ENCODE assay signal across 10 cellular contexts in genomic region chr16:31528726-31529397, GRCh38. TPM values are rescaled to one million over a fixed set of nuclear protein-coding genes. Genes with fewer than 3 reads are reported as not detected.
DNase-seq lines count a peak whose midpoint lies in the region; ATAC-seq, FAIRE-seq and TF ChIP-seq lines count a peak whose summit lies in the region.
"Had no signal": no experiment of that assay in that cellular context is flagged by ENCODE, and none has a peak within 500 bp of the region (broad histone marks: within the 10 kb centered on the region; RNA-seq: fewer than 3 reads in every experiment).

No MANE protein-coding gene starts in this region.

- no peaks in the 10 kb centered on the region for H3K36me3 ChIP-seq in GM23338 (ENCODE audit: insufficient read depth)
- no peaks in the 10 kb centered on the region for H3K36me3 ChIP-seq in adipocyte (ENCODE audit: control insufficient read depth, insufficient read depth, low read length, severe bottlenecking)
- no peaks in the 10 kb centered on the region for H3K36me3 ChIP-seq in kidney (ENCODE audit: control insufficient read depth in 1 of 2, insufficient read depth in 2 of 2, low read length in 2 of 2)

- peak overlapping the region; percentile 97 for H2AFZ ChIP-seq in GM23338

- H3F3A ChIP-seq in GM23338 (replicated peaks; ENCODE audit: low read depth) = peaks cover 3% of the 10 kb centered on the region; the same call in 1 of the 2 replicates

- no peaks in the 10 kb centered on the region for H3K36me3 Mint-ChIP-seq in GM23338 (ENCODE audit: low read depth)
- no peaks in the 10 kb centered on the region for H3K36me3 Mint-ChIP-seq in stimulated activated naive B cell treated with anti-CD40 and anti-IgM and Interleukin-4, amounts not matched to agents 10 μg/mL and 1 μg/mL and 100 μg/mL, for 72 hours
- no peaks in the 10 kb centered on the region for H3K36me3 Mint-ChIP-seq in natural killer cell treated with Interleukin-12 subunit alpha and Interleukin-12 subunit beta and Interleukin-15 and Interleukin-18, amount 100 ng/mL, for 72 hours
- H3K36me3 Mint-ChIP-seq: activated naive CD4-positive, alpha-beta T cell treated with anti-CD3 and anti-CD28 coated beads, Interleukin-2, amount 50 U/mL, for 72 hours had no signal

- H3K27me3 Mint-ChIP-seq in GM23338 (ENCODE audit: insufficient read depth, low read depth, poor library complexity) = peaks cover 32% of the 10 kb centered on the region
- peaks cover 22 to 25% of the 10 kb centered on the region in 2 donors for H3K27me3 Mint-ChIP-seq in stimulated activated naive B cell treated with anti-CD40 and anti-IgM and Interleukin-4, amounts not matched to agents 10 μg/mL and 1 μg/mL and 100 μg/mL, for 72 hours
- peaks cover 10 to 17% of the 10 kb centered on the region in 2 donors for H3K27me3 Mint-ChIP-seq in natural killer cell treated with Interleukin-12 subunit alpha and Interleukin-12 subunit beta and Interleukin-15 and Interleukin-18, amount 100 ng/mL, for 72 hours

- H3K4me3 Mint-ChIP-seq in GM23338 = peak overlapping the region; percentile 83
- peak overlapping the region; percentile 37 to 56 for H3K4me3 Mint-ChIP-seq in stimulated activated naive B cell treated with anti-CD40 and anti-IgM and Interleukin-4, amounts not matched to agents 10 μg/mL and 1 μg/mL and 100 μg/mL, for 72 hours
- H3K4me3 Mint-ChIP-seq in natural killer cell treated with Interleukin-12 subunit alpha and Interleukin-12 subunit beta and Interleukin-15 and Interleukin-18, amount 100 ng/mL, for 72 hours = no peak overlapping the region

- no peak overlapping the region for H3K9ac ChIP-seq in adipocyte (ENCODE audit: low read length)
- peak overlapping the region in 1 of 2 donors; percentile 40 for H3K9ac ChIP-seq in kidney (ENCODE audit: low read length in 2 of 2)

- H3K9me3 ChIP-seq in adipocyte (ENCODE audit: control insufficient read depth, low read length) (no peaks in the 10 kb centered on the region), kidney (ENCODE audit: control insufficient read depth in 1 of 2, low read length in 2 of 2) (no peaks in the 10 kb centered on the region)

- TF ChIP-seq CTCF in GM23338 (conservative IDR thresholded peaks at IDR 0.05; ENCODE audit: low read depth in 2 of 2) (no peak), kidney (IDR thresholded peaks at IDR 0.05; ENCODE audit: borderline replicate concordance, extremely low read depth, insufficient read depth) (no peak)

- H3K27ac Mint-ChIP-seq in GM23338 = no peak overlapping the region
- no peak overlapping the region for H3K27ac Mint-ChIP-seq in stimulated activated naive B cell treated with anti-CD40 and anti-IgM and Interleukin-4, amounts not matched to agents 10 μg/mL and 1 μg/mL and 100 μg/mL, for 72 hours
- no peak overlapping the region for H3K27ac Mint-ChIP-seq in natural killer cell treated with Interleukin-12 subunit alpha and Interleukin-12 subunit beta and Interleukin-15 and Interleukin-18, amount 100 ng/mL, for 72 hours

- H4K20me1 ChIP-seq in GM23338 (replicated peaks; ENCODE audit: insufficient read depth) = no peaks in the 10 kb centered on the region

- peaks cover 28% of the 10 kb centered on the region for H3K4me1 Mint-ChIP-seq in GM23338
- H3K4me1 Mint-ChIP-seq in stimulated activated naive B cell treated with anti-CD40 and anti-IgM and Interleukin-4, amounts not matched to agents 10 μg/mL and 1 μg/mL and 100 μg/mL, for 72 hours = peaks cover 9 to 19% of the 10 kb centered on the region in 2 donors
- peaks cover 0 to 3% of the 10 kb centered on the region in 2 donors for H3K4me1 Mint-ChIP-seq in natural killer cell treated with Interleukin-12 subunit alpha and Interleukin-12 subunit beta and Interleukin-15 and Interleukin-18, amount 100 ng/mL, for 72 hours (ENCODE audit: low read depth in 2 of 2)

- peak overlapping the region; percentile 76 for H3K4me3 ChIP-seq in GM23338
- H3K4me3 ChIP-seq in adipocyte (ENCODE audit: low read length) = peak overlapping the region; percentile 54
- H3K4me3 ChIP-seq in kidney (ENCODE audit: low read length in 2 of 2) = peak overlapping the region; percentile 50 to 52

- H3K4me2 ChIP-seq in GM23338 = peak overlapping the region; percentile 85

- no peaks in the 10 kb centered on the region for H3K79me2 ChIP-seq in GM23338 (replicated peaks; ENCODE audit: insufficient read depth)

- no peak for FAIRE-seq in kidney (lab: Jason Lieb, UNC)

- intact Hi-C loops in kidney (cut with DNase I) = no loop called here

- peaks cover 66% of the 10 kb centered on the region for H3K27me3 ChIP-seq in GM23338 (ENCODE audit: insufficient read depth)
- peaks cover 27% of the 10 kb centered on the region for H3K27me3 ChIP-seq in adipocyte (replicated peaks; ENCODE audit: control insufficient read depth, insufficient read depth, low read length)

- H3K9me3 Mint-ChIP-seq in GM23338 = no peaks in the 10 kb centered on the region; the same call in 1 of the 3 replicates
- no peaks in the 10 kb centered on the region for H3K9me3 Mint-ChIP-seq in stimulated activated naive B cell treated with anti-CD40 and anti-IgM and Interleukin-4, amounts not matched to agents 10 μg/mL and 1 μg/mL and 100 μg/mL, for 72 hours
- no peaks in the 10 kb centered on the region for H3K9me3 Mint-ChIP-seq in natural killer cell treated with Interleukin-12 subunit alpha and Interleukin-12 subunit beta and Interleukin-15 and Interleukin-18, amount 100 ng/mL, for 72 hours
- H3K9me3 Mint-ChIP-seq: activated naive CD4-positive, alpha-beta T cell treated with anti-CD3 and anti-CD28 coated beads, Interleukin-2, amount 50 U/mL, for 72 hours had no signal

- H3K27ac ChIP-seq in GM23338 (ENCODE audit: low read depth) = no peak overlapping the region
- no peak overlapping the region for H3K27ac ChIP-seq in kidney (ENCODE audit: low read depth in 2 of 2, low read length in 2 of 2)

- DNase-seq in GM23338 (ENCODE audit: low spot score) (peak; percentile 70), adipocyte (ENCODE audit: low read depth) (peak; percentile 82), kidney (no peak)
- DNase-seq in stimulated activated naive B cell treated with anti-CD40 and anti-IgM and Interleukin-4, amounts not matched to agents 10 μg/mL and 1 μg/mL and 100 μg/mL, for 72 hours = no peak
- no peak for DNase-seq in natural killer cell treated with Interleukin-12 subunit alpha and Interleukin-12 subunit beta and Interleukin-15 and Interleukin-18, amount 100 ng/mL, for 72 hours (ENCODE audit: low spot score)
- DNase-seq: kidney glomerular epithelial cell, SIG-M5 had no signal

- peak; percentile 41 for ATAC-seq in GM23338
- ATAC-seq in stimulated activated naive B cell treated with anti-CD40 and anti-IgM and Interleukin-4, amounts not matched to agents 10 μg/mL and 1 μg/mL and 100 μg/mL, for 72 hours (replicated peaks) = peak in 1 of 2 donors; percentile 7
- ATAC-seq in natural killer cell treated with Interleukin-12 subunit alpha and Interleukin-12 subunit beta and Interleukin-15 and Interleukin-18, amount 100 ng/mL, for 72 hours = no peak
- no peak for ATAC-seq in HG03521 (IDR thresholded peaks at IDR 0.05; ENCODE audit: unreplicated experiment)
- ATAC-seq in HG03469 (IDR thresholded peaks at IDR 0.05; ENCODE audit: unreplicated experiment) = no peak

- H3K4me1 ChIP-seq in GM23338 (ENCODE audit: insufficient read depth) = peaks cover 18% of the 10 kb centered on the region
- no peaks in the 10 kb centered on the region for H3K4me1 ChIP-seq in adipocyte (ENCODE audit: control insufficient read depth, insufficient read depth, low read length)
- peaks cover 0 to 2% of the 10 kb centered on the region in 2 donors for H3K4me1 ChIP-seq in kidney (ENCODE audit: control insufficient read depth in 1 of 2, insufficient read depth in 1 of 2, low read depth in 1 of 2, low read length in 2 of 2)

- H3K9me2 ChIP-seq in GM23338 (ENCODE audit: insufficient read depth) = no peaks in the 10 kb centered on the region

TF ChIP-seq in GM23338, 12 proteins besides CTCF, POLR2A, EP300 and RAD21 (continues in another document):
- TF ChIP-seq JUNB (IDR thresholded peaks at IDR 0.05; ENCODE audit: unreplicated experiment) = no peak
- no peak for TF ChIP-seq CREB1 (CRISPR knock-in tag; IDR thresholded peaks at IDR 0.05; ENCODE audit: low read depth)

RNA-seq across cellular contexts. Expression of gene AHSP, which starts 1.2 kb away (rescaled TPM):
- not detected in 2 replicates for total RNA-seq in GM23338 (2014; rRNA removed; shearing (Covaris generic))
- polyA plus RNA-seq in GM23338 (2016; fragmentation: Nextera tagmentation; extraction: Ambion mirVana) = 2.0 and 2.1 TPM in 2 replicates
- not detected for total RNA-seq in kidney
- polyA plus RNA-seq in kidney (ENCODE audit: insufficient read depth, low read depth, low replicate concordance) = not detected
- total RNA-seq in natural killer cell treated with Interleukin-12 subunit alpha and Interleukin-12 subunit beta and Interleukin-15 and Interleukin-18, amount 100 ng/mL, for 72 hours = not detected
- total RNA-seq: activated naive CD4-positive, alpha-beta T cell treated with anti-CD3 and anti-CD28 coated beads, Interleukin-2, amount 50 U/mL, for 72 hours had no signal

RNA-seq across cellular contexts. Expression of gene RUSF1, which starts 20.7 kb away (rescaled TPM):
- total RNA-seq in GM23338 (2014; rRNA removed; shearing (Covaris generic)) = 26.5 and 36.1 TPM in 2 replicates
- 8.4 and 8.9 TPM in 2 replicates for polyA plus RNA-seq in GM23338 (2016; fragmentation: Nextera tagmentation; extraction: Ambion mirVana)
- 69.2 TPM for total RNA-seq in kidney
- 51.8 TPM for polyA plus RNA-seq in kidney (ENCODE audit: insufficient read depth, low read depth, low replicate concordance)
- 10 to 100 TPM; 42.1 to 48.5 TPM for total RNA-seq in natural killer cell treated with Interleukin-12 subunit alpha and Interleukin-12 subunit beta and Interleukin-15 and Interleukin-18, amount 100 ng/mL, for 72 hours

RNA-seq across cellular contexts. Expression of gene SLC5A2, which starts 45.9 kb away (rescaled TPM):
- 0.66 and 0.76 TPM in 2 replicates for total RNA-seq in GM23338 (2014; rRNA removed; shearing (Covaris generic))
- 3.6 and 7.3 TPM in 2 replicates for polyA plus RNA-seq in GM23338 (2016; fragmentation: Nextera tagmentation; extraction: Ambion mirVana)
- total RNA-seq in kidney = 4.8 TPM
- polyA plus RNA-seq in kidney (ENCODE audit: insufficient read depth, low read depth, low replicate concordance) = 208 TPM
- total RNA-seq in natural killer cell treated with Interleukin-12 subunit alpha and Interleukin-12 subunit beta and Interleukin-15 and Interleukin-18, amount 100 ng/mL, for 72 hours = not detected

RNA-seq across cellular contexts. Expression of gene TGFB1I1, which starts 56.9 kb away (rescaled TPM):
- 4.1 and 4.2 TPM in 2 replicates for total RNA-seq in GM23338 (2014; rRNA removed; shearing (Covaris generic))
- polyA plus RNA-seq in GM23338 (2016; fragmentation: Nextera tagmentation; extraction: Ambion mirVana) = 3.7 and 4.2 TPM in 2 replicates
- 54.4 TPM for total RNA-seq in kidney
- polyA plus RNA-seq in kidney (ENCODE audit: insufficient read depth, low read depth, low replicate concordance) = 27.5 TPM
- under 1 TPM; 0.55 to 0.75 TPM for total RNA-seq in natural killer cell treated with Interleukin-12 subunit alpha and Interleukin-12 subunit beta and Interleukin-15 and Interleukin-18, amount 100 ng/mL, for 72 hours

Comparison
In these comparisons a context has a peak if more than half of its experiments do, and no peak if none do; other contexts are left out.
1. DNase-seq: peak in GM23338 (single experiment) and adipocyte (single experiment); none in kidney (single experiment), stimulated activated naive B cell treated with anti-CD40 and anti-IgM and Interleukin-4, amounts not matched to agents 10 μg/mL and 1 μg/mL and 100 μg/mL, for 72 hours (single experiment) and natural killer cell treated with Interleukin-12 subunit alpha and Interleukin-12 subunit beta and Interleukin-15 and Interleukin-18, amount 100 ng/mL, for 72 hours (single experiment).
2. Peak in every context shown above with its lines, with median percentiles within 50 percentile points of each other: H3K4me3 ChIP-seq.